In the genomic region with DNA sequence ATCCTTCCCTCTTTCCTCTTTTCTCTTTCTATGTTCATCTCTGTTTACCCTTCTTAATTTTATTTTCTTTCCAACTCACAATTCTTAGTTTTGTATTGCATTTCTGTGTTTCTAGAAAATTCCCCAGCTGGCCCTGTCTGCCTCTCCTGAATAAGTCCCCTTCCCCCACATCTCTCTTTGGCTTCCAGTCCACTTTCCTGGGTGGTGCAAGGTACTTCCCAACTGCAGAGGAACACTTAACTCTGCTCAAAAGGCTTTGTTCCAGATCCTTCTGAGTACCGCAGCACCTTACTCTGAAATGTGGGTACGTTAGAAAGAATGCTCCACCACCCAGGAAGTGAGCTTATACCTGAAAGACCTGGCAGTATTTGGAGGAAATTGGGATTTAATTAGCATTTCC, we compare ENCODE assay signal across 24 cellular contexts.
"Had no signal": no experiment of that assay in that cellular context is flagged by ENCODE, and none has a peak within 500 bp of the region (broad histone marks: within the 10 kb centered on the region; RNA-seq: fewer than 3 reads in every experiment).

No MANE protein-coding gene starts in this region.

- H3K4me1 ChIP-seq: lower lobe of right lung, psoas muscle, stomach, testis, tibial artery, upper lobe of right lung had no signal

- H3K4me1 Mint-ChIP-seq: naive thymus-derived CD8-positive, alpha-beta T cell; nephron; neural crest cell; stimulated activated naive B cell treated with anti-CD40 and anti-IgM and Interleukin-4, amounts not matched to agents 10 μg/mL and 1 μg/mL and 100 μg/mL, for 72 hours had no signal

- DNase-seq: kidney glomerular epithelial cell; left colon; lower lobe of right lung; mammary epithelial cell; mesenchymal stem cell; naive thymus-derived CD8-positive, alpha-beta T cell; nucleus accumbens; psoas muscle; stimulated activated CD4-positive, alpha-beta T cell treated with anti-CD3 and anti-CD28 coated beads, Interleukin-12 subunit alpha, Interleukin-12 subunit beta, amount 100 ng/mL, for 4 hours; stimulated activated CD4-positive, alpha-beta T cell treated with anti-CD3 and anti-CD28 coated beads, Interleukin-15, amount 100 ng/mL, for 24 hours; stimulated activated CD4-positive, alpha-beta T cell treated with anti-CD3 and anti-CD28 coated beads, Interleukin-2, amount 100 ng/mL, for 24 hours; stimulated activated CD4-positive, alpha-beta T cell treated with anti-CD3 and anti-CD28 coated beads, Interleukin-4, amount 100 ng/mL, for 1 hour; stimulated activated naive B cell treated with anti-CD40 and anti-IgM and Interleukin-4, amounts not matched to agents 10 μg/mL and 1 μg/mL and 100 μg/mL, for 72 hours; stimulated activated naive CD8-positive, alpha-beta T cell treated with anti-CD3 and anti-CD28 coated beads, Interleukin-15, Interleukin-2, amounts not matched to agents 100 U/mL and 50 U/mL, for 24 hours; stomach; testis; tibial artery; trophoblast cell; upper lobe of right lung had no signal

- H3K9me3 Mint-ChIP-seq: nephron; neural crest cell; stimulated activated naive B cell treated with anti-CD40 and anti-IgM and Interleukin-4, amounts not matched to agents 10 μg/mL and 1 μg/mL and 100 μg/mL, for 72 hours had no signal

- H3K9me3 ChIP-seq: lower lobe of right lung, psoas muscle, stomach, testis, tibial artery, upper lobe of right lung had no signal

- H3K36me3 Mint-ChIP-seq: stimulated activated naive B cell treated with anti-CD40 and anti-IgM and Interleukin-4, amounts not matched to agents 10 μg/mL and 1 μg/mL and 100 μg/mL, for 72 hours had no signal

- H3K4me3 ChIP-seq: lower lobe of right lung, psoas muscle, skin epidermis, stomach, testis, tibial artery, upper lobe of right lung had no signal

- ATAC-seq: left colon; lower lobe of right lung; naive thymus-derived CD8-positive, alpha-beta T cell; psoas muscle; sciatic nerve; stimulated activated naive B cell treated with anti-CD40 and anti-IgM and Interleukin-4, amounts not matched to agents 10 μg/mL and 1 μg/mL and 100 μg/mL, for 72 hours; stimulated activated naive CD8-positive, alpha-beta T cell treated with anti-CD3 and anti-CD28 coated beads, Interleukin-15, Interleukin-2, amounts not matched to agents 100 U/mL and 50 U/mL, for 24 hours; upper lobe of right lung had no signal

- H3K27ac Mint-ChIP-seq: naive thymus-derived CD8-positive, alpha-beta T cell; nephron; stimulated activated naive B cell treated with anti-CD40 and anti-IgM and Interleukin-4, amounts not matched to agents 10 μg/mL and 1 μg/mL and 100 μg/mL, for 72 hours had no signal

- H3K4me3 Mint-ChIP-seq: naive thymus-derived CD8-positive, alpha-beta T cell; nephron; neural crest cell; stimulated activated naive B cell treated with anti-CD40 and anti-IgM and Interleukin-4, amounts not matched to agents 10 μg/mL and 1 μg/mL and 100 μg/mL, for 72 hours had no signal

- H3K36me3 ChIP-seq: lower lobe of right lung, stomach, tibial artery, upper lobe of right lung had no signal

- H3K27ac ChIP-seq: lower lobe of right lung, parathyroid adenoma, psoas muscle, skin epidermis, stomach, testis, tibial artery, upper lobe of right lung had no signal

- H3K27me3 ChIP-seq: stomach, testis, upper lobe of right lung had no signal
